ENCODE assay signal across 18 cellular contexts in the genomic region with DNA sequence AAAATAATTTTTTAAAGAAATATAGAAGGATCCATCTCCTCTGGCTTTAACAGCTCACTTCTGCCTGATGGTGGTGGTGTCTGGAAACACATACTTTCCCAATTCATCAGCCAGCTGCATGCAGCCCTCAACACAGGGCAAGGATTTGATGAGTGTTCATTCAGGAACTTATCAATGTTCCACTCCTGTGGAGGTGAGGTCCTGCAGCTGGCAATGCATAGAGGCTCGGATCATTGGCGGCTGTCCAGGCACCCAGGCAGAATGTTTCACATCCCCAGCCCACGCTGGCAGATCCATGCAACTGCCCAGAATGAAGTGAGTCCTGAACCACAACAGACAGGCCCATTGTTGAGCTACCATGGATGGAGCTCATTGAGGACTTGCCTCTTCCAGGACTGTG.
DNase-seq lines count a peak whose midpoint lies in the region; TF ChIP-seq lines count a peak whose summit lies in the region.
"Had no signal": no experiment of that assay in that cellular context is flagged by ENCODE, and none has a peak within 500 bp of the region (broad histone marks: within the 10 kb centered on the region; RNA-seq: fewer than 3 reads in every experiment).

No MANE protein-coding gene starts in this region.

- H3K27me3 ChIP-seq in adipocyte (replicated peaks; ENCODE audit: control insufficient read depth, insufficient read depth, low read length): peaks cover 23% of the 10 kb centered on the region
- H3K27me3 ChIP-seq: vagina had no signal

- no peaks in the 10 kb centered on the region for H3K36me3 ChIP-seq in adipocyte (ENCODE audit: control insufficient read depth, insufficient read depth, low read length, severe bottlenecking)
- H3K36me3 ChIP-seq: esophagus muscularis mucosa, neutrophil, vagina had no signal

- no peaks in the 10 kb centered on the region for H3K9me3 ChIP-seq in adipocyte (ENCODE audit: control insufficient read depth, low read length)
- H3K9me3 ChIP-seq: A549, esophagus muscularis mucosa, neutrophil, vagina had no signal

- DNase-seq in AG04449 (ENCODE audit: low read depth, low spot score): peak; percentile 38
- peak; percentile 82 for DNase-seq in HCEC 1CT
- DNase-seq in adipocyte (ENCODE audit: low read depth): peak; percentile 34
- DNase-seq in foreskin fibroblast: peak; percentile 42 to 74
- no peak for DNase-seq in NCI-H446 treated with DMSO at 0.1 percent for 48 hours (lab: John Stamatoyannopoulos, UW)
- no peak for DNase-seq in NOMO-1 (lab: John Stamatoyannopoulos, UW; ENCODE audit: unreplicated experiment in 2 of 2)
- DNase-seq in medulla oblongata (ENCODE audit: extremely low spot score): no peak
- no peak for DNase-seq in NCI-H2196 treated with DMSO at 0.1 percent for 48 hours (lab: John Stamatoyannopoulos, UW; ENCODE audit: unreplicated experiment)
- DNase-seq: activated naive CD8-positive, alpha-beta T cell treated with anti-CD3 and anti-CD28 coated beads, Interleukin-2, amount 10 ng/mL, durations not matched to agents 7 days and 5 days; Calu3; Karpas-422; NCI-H1694 treated with DMSO at 0.1 percent for 48 hours; stimulated activated naive CD8-positive, alpha-beta T cell treated with anti-CD3 and anti-CD28 coated beads, Interleukin-15, amount 100 ng/mL, for 72 hours had no signal

- POLR2A ChIA-PET in AG04449 (lab: Yijun Ruan, JAX): interaction anchor here (0.6 kb wide), 2 partner anchors 226 to 378 kb away, joined by 3 read pairs; no protein-coding TSS in a partner anchor

- H3K4me3 ChIP-seq in AG04449 (ENCODE audit: low read depth, low read length): no peak overlapping the region
- H3K4me3 ChIP-seq in adipocyte (ENCODE audit: low read length): no peak overlapping the region
- H3K4me3 ChIP-seq in foreskin fibroblast (ENCODE audit: low read depth in 1 of 2, low read length in 2 of 2): no peak overlapping the region
- H3K4me3 ChIP-seq: A549, esophagus muscularis mucosa, skin epidermis, vagina had no signal

- H3K9ac ChIP-seq in adipocyte (ENCODE audit: low read length): no peak overlapping the region

- CTCF ChIA-PET in AG04449 (lab: Yijun Ruan, JAX): interaction anchor here (0.8 to 11.1 kb wide), 13 partner anchors 9 to 528 kb away, joined by 3 to 146 read pairs (median 4); no protein-coding TSS in a partner anchor

- TF ChIP-seq CTCF in AG04449 (IDR thresholded peaks at IDR 0.05; ENCODE audit: insufficient read depth, low read length, missing control alignments) (peak; percentile 5), foreskin fibroblast (IDR thresholded peaks at IDR 0.05; ENCODE audit: low read depth, low read length) (no peak)

- H3K4me1 ChIP-seq in adipocyte (ENCODE audit: control insufficient read depth, insufficient read depth, low read length): no peaks in the 10 kb centered on the region
- H3K4me1 ChIP-seq: A549, esophagus muscularis mucosa, vagina had no signal

Comparison
In these comparisons a context has a peak if more than half of its experiments do, and no peak if none do; other contexts are left out.
1. DNase-seq: peak in AG04449 (single experiment), HCEC 1CT (single experiment), adipocyte (single experiment) and foreskin fibroblast (2 of 2); none in NCI-H446 treated with DMSO at 0.1 percent for 48 hours (single experiment), NOMO-1 (0 of 2), medulla oblongata (single experiment) and NCI-H2196 treated with DMSO at 0.1 percent for 48 hours (single experiment).